ENCODE assay signal across 23 cellular contexts in genomic region chr13:97555034-97555433, GRCh38.
"Had no signal": no experiment of that assay in that cellular context is flagged by ENCODE, and none has a peak within 500 bp of the region (broad histone marks: within the 10 kb centered on the region; RNA-seq: fewer than 3 reads in every experiment).

No MANE protein-coding gene starts in this region.

- ATAC-seq: HepG2 had no signal

- H3K9ac ChIP-seq: KMS-11 had no signal

- DNase-seq: IMR-90, Kasumi-1, MM.1S, NCI-H1092 treated with DMSO at 0.1 percent for 48 hours, NCI-H1436, NCI-H187, NCI-H2029, NCI-H2081 treated with DMSO at 0.1 percent for 48 hours, NCI-H2171, NCI-H226, NCI-H446, NCI-H510A, NCI-H524 treated with DMSO at 0.1 percent for 48 hours, NCI-H69, NCI-H774, Right ventricle myocardium superior, RPMI8226, SIG-M5 had no signal

- H3K9me3 ChIP-seq: SJSA1 had no signal

- H3K4me1 ChIP-seq: SJSA1 had no signal

- FAIRE-seq: HepG2, RCC 7860 had no signal

- H3K36me3 ChIP-seq: SJSA1 had no signal

- H3K27ac ChIP-seq: KMS-11, SJSA1, SK-N-MC had no signal

- H3K4me3 ChIP-seq: SJSA1, SK-N-MC had no signal
